Comparison of ENCODE assay signal across 21 cellular contexts in genomic region chr15:94777037-94777436, GRCh38.
"Had no signal": no experiment of that assay in that cellular context is flagged by ENCODE, and none has a peak within 500 bp of the region (broad histone marks: within the 10 kb centered on the region; RNA-seq: fewer than 3 reads in every experiment).

No MANE protein-coding gene starts in this region.

- H3K4me1 ChIP-seq: esophagus muscularis mucosa, gastrocnemius medialis, heart right ventricle, left lung, lower lobe of right lung had no signal

- DNase-seq: dermis blood vessel endothelial cell; dorsolateral prefrontal cortex; effector CD4-positive, alpha-beta T cell; effector memory CD4-positive, alpha-beta T cell; foreskin fibroblast; foreskin melanocyte; gastrocnemius medialis; glutamatergic neuron; head of caudate nucleus; heart right ventricle; hippocampal formation; left cardiac atrium; left lung; left ventricle myocardium superior; lower lobe of right lung; mesenchymal stem cell; mucosa of descending colon; naive B cell had no signal

- H3K4me1 Mint-ChIP-seq: naive B cell had no signal

- H3K27ac ChIP-seq: coronary artery, dorsolateral prefrontal cortex, esophagus muscularis mucosa, gastrocnemius medialis, heart right ventricle, left lung, lower lobe of right lung had no signal

- ATAC-seq: gastrocnemius medialis, heart right ventricle, left cardiac atrium, left lung, left ventricle myocardium superior, lower lobe of right lung, mucosa of descending colon had no signal

- H3K9me3 ChIP-seq: esophagus muscularis mucosa, gastrocnemius medialis, lower lobe of right lung, mucosa of descending colon had no signal

- H3K4me3 ChIP-seq: coronary artery, dorsolateral prefrontal cortex, esophagus muscularis mucosa, gastrocnemius medialis, heart right ventricle, left lung, lower lobe of right lung, mucosa of descending colon had no signal

- H3K27ac Mint-ChIP-seq: mesothelial cell of epicardium, naive B cell had no signal

- H3K27me3 ChIP-seq: esophagus muscularis mucosa, gastrocnemius medialis, left lung had no signal

- H3K36me3 ChIP-seq: esophagus muscularis mucosa, gastrocnemius medialis, heart right ventricle, left lung, lower lobe of right lung had no signal

- H3K4me3 Mint-ChIP-seq: mesothelial cell of epicardium, naive B cell had no signal

- H3K36me3 Mint-ChIP-seq: mesothelial cell of epicardium, naive B cell had no signal
